ENCODE assay signal across 1 cellular context in genomic region chr17:7484067-7484963, GRCh38.
TF ChIP-seq lines count a peak whose summit lies in the region.

POLR2A (plus strand) TSS chr17:7484366.

TF ChIP-seq in HepG2, 621 proteins besides CTCF, POLR2A, EP300 and RAD21 (continued from another document and continues in another):
- TF ChIP-seq ZNF142 (CRISPR knock-in tag; IDR thresholded peaks at IDR 0.05): no peak; the same call in 1 of the 2 replicates
- peak; percentile 91 for TF ChIP-seq ETV5 (CRISPR knock-in tag; IDR thresholded peaks at IDR 0.05; ENCODE audit: borderline replicate concordance)
- peak; percentile 84 for TF ChIP-seq ZNF605 (CRISPR knock-in tag; IDR thresholded peaks at IDR 0.05)
- peak; percentile 61 for TF ChIP-seq ZNF318 (CRISPR knock-in tag; IDR thresholded peaks at IDR 0.05)
- no peak; the same call in 1 of the 2 replicates for TF ChIP-seq ESRRA (CRISPR knock-in tag; IDR thresholded peaks at IDR 0.05; ENCODE audit: low read depth)
- 0 out of 2 replicates have a peak, but pooled peaks have one; percentile 26 for TF ChIP-seq ELK4 (CRISPR knock-in tag; IDR thresholded peaks at IDR 0.05; ENCODE audit: borderline replicate concordance)
- TF ChIP-seq ZNF329 (CRISPR knock-in tag; IDR thresholded peaks at IDR 0.05; ENCODE audit: low read depth): peak; percentile 76; the same call in 1 of the 2 replicates
- no peak for TF ChIP-seq ZNF282 (IDR thresholded peaks at IDR 0.05; ENCODE audit: partially characterized antibody)
- TF ChIP-seq PAX8 (CRISPR knock-in tag; IDR thresholded peaks at IDR 0.05; ENCODE audit: borderline replicate concordance): peak; percentile 82; the same call in 1 of the 2 replicates
- no peak for TF ChIP-seq ZSCAN5A (CRISPR knock-in tag; IDR thresholded peaks at IDR 0.05; ENCODE audit: borderline replicate concordance)
- TF ChIP-seq IRF1 (CRISPR knock-in tag; IDR thresholded peaks at IDR 0.05; ENCODE audit: low read depth): no peak; the same call in 1 of the 2 replicates
- peak; percentile 76 for TF ChIP-seq ZNF441 (CRISPR knock-in tag; IDR thresholded peaks at IDR 0.05; ENCODE audit: borderline replicate concordance)
- TF ChIP-seq PAF1 (CRISPR knock-in tag; IDR thresholded peaks at IDR 0.05): no peak
- TF ChIP-seq KAT7 (CRISPR knock-in tag; IDR thresholded peaks at IDR 0.05; ENCODE audit: borderline replicate concordance): peak; percentile 86; the same call in 1 of the 2 replicates
- TF ChIP-seq MTA3 (CRISPR knock-in tag; IDR thresholded peaks at IDR 0.05): no peak
- TF ChIP-seq ZBTB8A (CRISPR knock-in tag; IDR thresholded peaks at IDR 0.05; ENCODE audit: borderline replicate concordance, low read depth): 0 out of 2 replicates have a peak, but pooled peaks have one; percentile 71
- peak; percentile 28; the same call in 1 of the 2 replicates for TF ChIP-seq NR1H2 (CRISPR knock-in tag; IDR thresholded peaks at IDR 0.05; ENCODE audit: borderline replicate concordance, low read depth)
- no peak for TF ChIP-seq MAFK (conservative IDR thresholded peaks at IDR 0.05 in 1 of 2, IDR thresholded peaks at IDR 0.05 in 1 of 2; ENCODE audit: low read length in 2 of 2)
- TF ChIP-seq, protein P1, sequence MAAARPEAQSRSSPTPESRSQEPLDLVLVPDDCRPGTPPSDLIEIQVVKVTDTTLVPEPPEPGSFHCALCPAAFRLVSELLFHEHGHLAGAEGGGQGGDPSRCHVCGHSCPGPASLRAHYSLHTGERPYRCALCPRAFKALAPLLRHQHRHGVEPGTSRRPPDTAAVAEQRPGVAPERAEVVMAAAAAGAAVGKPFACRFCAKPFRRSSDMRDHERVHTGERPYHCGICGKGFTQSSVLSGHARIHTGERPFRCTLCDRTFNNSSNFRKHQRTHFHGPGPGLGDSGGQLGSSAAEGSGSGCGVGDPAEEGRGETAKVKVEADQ (CRISPR knock-in tag; IDR thresholded peaks at IDR 0.05; ENCODE audit: borderline replicate concordance): peak; percentile 63; the same call in 1 of the 2 replicates
- TF ChIP-seq ZNF20 (CRISPR knock-in tag; IDR thresholded peaks at IDR 0.05): no peak
- TF ChIP-seq AHR (CRISPR knock-in tag; IDR thresholded peaks at IDR 0.05): peak; percentile 84; the same call in 1 of the 2 replicates
- 0 out of 2 replicates have a peak, but pooled peaks have one; percentile 89 for TF ChIP-seq NONO (IDR thresholded peaks at IDR 0.05)
- TF ChIP-seq NONO (CRISPR knock-in tag; conservative IDR thresholded peaks at IDR 0.05): peak; percentile 81
- TF ChIP-seq, protein P2, sequence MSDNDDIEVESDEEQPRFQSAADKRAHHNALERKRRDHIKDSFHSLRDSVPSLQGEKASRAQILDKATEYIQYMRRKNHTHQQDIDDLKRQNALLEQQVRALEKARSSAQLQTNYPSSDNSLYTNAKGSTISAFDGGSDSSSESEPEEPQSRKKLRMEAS (IDR thresholded peaks at IDR 0.05): peak; percentile 81
- peak; percentile 19; the same call in 1 of the 2 replicates for TF ChIP-seq TCF7 (IDR thresholded peaks at IDR 0.05; ENCODE audit: low read depth)
- no peak for TF ChIP-seq NFRKB (IDR thresholded peaks at IDR 0.05)
- peak; percentile 86 for TF ChIP-seq ZHX2 (IDR thresholded peaks at IDR 0.05; ENCODE audit: low read depth)
- 0 out of 2 replicates have a peak, but pooled peaks have one; percentile 77 for TF ChIP-seq ZHX2 (CRISPR knock-in tag; IDR thresholded peaks at IDR 0.05; ENCODE audit: borderline replicate concordance)
- TF ChIP-seq SNAI1 (CRISPR knock-in tag; IDR thresholded peaks at IDR 0.05; ENCODE audit: borderline replicate concordance): no peak
